ENCODE assay signal across 33 cellular contexts in the genomic region with DNA sequence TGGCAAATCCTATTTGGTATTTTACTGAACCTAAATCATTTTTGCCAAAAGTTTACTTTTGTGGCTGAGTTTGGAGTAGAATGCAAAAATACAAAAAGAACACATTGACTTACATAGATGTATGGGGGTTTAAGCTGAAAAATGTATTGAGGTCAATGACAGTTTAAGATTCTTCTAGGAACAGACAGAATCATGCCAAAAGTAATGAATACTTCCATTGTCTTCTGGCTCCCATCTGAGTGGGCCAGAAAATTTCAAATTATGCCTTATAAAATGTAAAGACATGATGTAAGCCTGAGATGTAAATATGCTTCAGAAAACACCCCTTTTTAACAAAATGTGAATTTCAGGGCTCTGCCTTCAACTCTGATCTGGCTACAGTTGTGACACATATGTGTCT.
"Had no signal": no experiment of that assay in that cellular context is flagged by ENCODE, and none has a peak within 500 bp of the region (broad histone marks: within the 10 kb centered on the region; RNA-seq: fewer than 3 reads in every experiment).

No MANE protein-coding gene starts in this region.

- H3K36me3 Mint-ChIP-seq: activated CD4-positive, alpha-beta memory T cell treated with anti-CD3 and anti-CD28 coated beads for 36 hours; activated naive CD8-positive, alpha-beta T cell treated with anti-CD3 and anti-CD28 coated beads for 36 hours had no signal

- H3K27ac Mint-ChIP-seq: activated B cell treated with CpG ODN at 0.5 μM for 24 hours; activated CD4-positive, alpha-beta memory T cell treated with anti-CD3 and anti-CD28 coated beads for 36 hours; activated CD4-positive, alpha-beta T cell treated with anti-CD3 and anti-CD28 coated beads, Interleukin-2, amount 10 ng/mL, durations not matched to agents 24 days and 14 days; activated CD8-positive, alpha-beta T cell treated with anti-CD3 and anti-CD28 coated beads for 36 hours; activated naive CD4-positive, alpha-beta T cell treated with anti-CD3 and anti-CD28 coated beads for 36 hours; activated naive CD4-positive, alpha-beta T cell treated with anti-CD3 and anti-CD28 coated beads, Interleukin-2, amount 50 U/mL, for 72 hours; activated naive CD8-positive, alpha-beta T cell treated with anti-CD3 and anti-CD28 coated beads for 36 hours; activated T-cell treated with anti-CD3 and anti-CD28 coated beads, Interleukin-2, amount 50 U/mL, for 72 hours; activated T-helper 1 cell treated with anti-CD3 and anti-CD28 coated beads, Interleukin-12 subunit alpha, Interleukin-12 subunit beta, Interleukin-2, Interleukin-4 antibody, amounts not matched to agents 30 ng/mL and 10 ng/mL and 1 ng/mL, durations not matched to agents 14 hours and 24 hours and 36 hours; activated T-helper 17 cell treated with anti-CD3 and anti-CD28 coated beads, Interleukin-2, amount 50 U/mL, for 72 hours; T-helper 1 cell treated with Interleukin-12 subunit alpha and Interleukin-12 subunit beta and Interleukin-4 antibody, amounts not matched to agents 30 μg/mL and 1 μg/mL, for 36 hours; T-helper 2 cell treated with Interferon-gamma antibody and Interleukin-4, amounts not matched to agents 5 μg/mL and 100 μg/mL, for 36 hours had no signal

- H3K4me3 Mint-ChIP-seq: activated B cell treated with CpG ODN at 0.5 μM for 24 hours; activated CD4-positive, alpha-beta memory T cell treated with anti-CD3 and anti-CD28 coated beads for 36 hours; activated CD4-positive, alpha-beta T cell treated with anti-CD3 and anti-CD28 coated beads, Interleukin-2, amount 10 ng/mL, durations not matched to agents 24 days and 14 days; activated CD8-positive, alpha-beta T cell treated with anti-CD3 and anti-CD28 coated beads for 36 hours; activated naive CD4-positive, alpha-beta T cell treated with anti-CD3 and anti-CD28 coated beads for 36 hours; activated naive CD8-positive, alpha-beta T cell treated with anti-CD3 and anti-CD28 coated beads for 36 hours; activated T-cell treated with anti-CD3 and anti-CD28 coated beads, Interleukin-2, amount 50 U/mL, for 4 hours; activated T-cell treated with anti-CD3 and anti-CD28 coated beads, Interleukin-2, amount 50 U/mL, for 72 hours; activated T-helper 1 cell treated with anti-CD3 and anti-CD28 coated beads, Interleukin-12 subunit alpha, Interleukin-12 subunit beta, Interleukin-2, Interleukin-4 antibody, amounts not matched to agents 30 ng/mL and 10 ng/mL and 1 ng/mL, durations not matched to agents 14 hours and 24 hours and 36 hours; activated T-helper 17 cell treated with anti-CD3 and anti-CD28 coated beads, Interleukin-2, amount 50 U/mL, for 72 hours; T-helper 1 cell treated with Interleukin-12 subunit alpha and Interleukin-12 subunit beta and Interleukin-4 antibody, amounts not matched to agents 30 μg/mL and 1 μg/mL, for 36 hours; T-helper 2 cell treated with Interferon-gamma antibody and Interleukin-4, amounts not matched to agents 5 μg/mL and 100 μg/mL, for 36 hours had no signal

- ATAC-seq: activated CD8-positive, alpha-beta T cell treated with anti-CD3 and anti-CD28 coated beads for 36 hours; activated naive CD4-positive, alpha-beta T cell treated with anti-CD3 and anti-CD28 coated beads, Interleukin-2, amount 50 U/mL, for 72 hours; activated T-cell treated with anti-CD3 and anti-CD28 coated beads, Interleukin-2, amount 50 U/mL, for 4 hours; activated T-cell treated with anti-CD3 and anti-CD28 coated beads, Interleukin-2, amount 50 U/mL, for 72 hours; activated T-helper 17 cell treated with anti-CD3 and anti-CD28 coated beads, Interleukin-2, amount 50 U/mL, for 72 hours; body of pancreas had no signal

- H3K9me3 Mint-ChIP-seq: activated CD4-positive, alpha-beta memory T cell treated with anti-CD3 and anti-CD28 coated beads for 36 hours; activated CD4-positive, alpha-beta T cell treated with anti-CD3 and anti-CD28 coated beads, Interleukin-2, amount 10 ng/mL, durations not matched to agents 24 days and 14 days had no signal

- H3K4me1 Mint-ChIP-seq: activated B cell treated with CpG ODN at 0.5 μM for 24 hours; activated CD4-positive, alpha-beta T cell treated with anti-CD3 and anti-CD28 coated beads, Interleukin-2, amount 10 ng/mL, durations not matched to agents 24 days and 14 days; activated naive CD8-positive, alpha-beta T cell treated with anti-CD3 and anti-CD28 coated beads for 36 hours; activated T-helper 17 cell treated with anti-CD3 and anti-CD28 coated beads, Interleukin-2, amount 50 U/mL, for 72 hours had no signal

- H3K27me3 Mint-ChIP-seq: activated B cell treated with CpG ODN at 0.5 μM for 24 hours; activated CD4-positive, alpha-beta memory T cell treated with anti-CD3 and anti-CD28 coated beads for 36 hours; activated CD4-positive, alpha-beta T cell treated with anti-CD3 and anti-CD28 coated beads, Interleukin-2, amount 10 ng/mL, durations not matched to agents 24 days and 14 days; activated CD8-positive, alpha-beta T cell treated with anti-CD3 and anti-CD28 coated beads for 36 hours; activated naive CD8-positive, alpha-beta T cell treated with anti-CD3 and anti-CD28 coated beads for 36 hours; activated T-helper 17 cell treated with anti-CD3 and anti-CD28 coated beads, Interleukin-2, amount 50 U/mL, for 72 hours had no signal

- DNase-seq: activated B cell treated with CpG ODN at 0.5 μM for 24 hours; activated CD4-positive, alpha-beta memory T cell treated with anti-CD3 and anti-CD28 coated beads for 36 hours; activated CD4-positive, alpha-beta T cell treated with anti-CD3 and anti-CD28 coated beads for 4 hours; activated CD4-positive, alpha-beta T cell treated with anti-CD3 and anti-CD28 coated beads, Interleukin-2, amount 10 ng/mL, durations not matched to agents 24 days and 14 days; activated CD4-positive, alpha-beta T cell treated with anti-CD3 and anti-CD28 coated beads, Interleukin-2, amount 50 U/mL, for 1 hour; activated CD4-positive, alpha-beta T cell treated with anti-CD3 and anti-CD28 coated beads, Interleukin-2, amount 50 U/mL, for 4 hours; activated CD4-positive, CD25-positive, alpha-beta regulatory T cell treated with anti-CD3 and anti-CD28 coated beads, Interleukin-2, amount 50 U/mL, for 72 hours; activated CD8-positive, alpha-beta memory T cell treated with anti-CD3 and anti-CD28 coated beads, Interleukin-2, amount 50 U/mL, for 4 hours; activated CD8-positive, alpha-beta T cell treated with anti-CD3 and anti-CD28 coated beads for 36 hours; activated effector memory CD4-positive, alpha-beta T cell treated with anti-CD3 and anti-CD28 coated beads, Interleukin-2, amount 50 U/mL, for 16 hours; activated gamma-delta T cell treated with Interleukin-2 at 50 U/mL for 16 hours; activated naive CD4-positive, alpha-beta T cell; activated naive CD4-positive, alpha-beta T cell treated with anti-CD3 and anti-CD28 coated beads for 36 hours; activated naive CD4-positive, alpha-beta T cell treated with anti-CD3 and anti-CD28 coated beads, Interleukin-2, amount 50 U/mL, for 16 hours; activated naive CD8-positive, alpha-beta T cell treated with anti-CD3 and anti-CD28 coated beads for 36 hours; activated T-cell treated with anti-CD3 and anti-CD28 coated beads for 4 hours; activated T-cell treated with anti-CD3 and anti-CD28 coated beads, Interleukin-2, amount 50 U/mL, for 1 hour; activated T-cell treated with anti-CD3 and anti-CD28 coated beads, Interleukin-2, amount 50 U/mL, for 4 hours; activated T-cell treated with anti-CD3 and anti-CD28 coated beads, Interleukin-2, amount 50 U/mL, for 72 hours; adrenal gland; amniotic stem cell; aorta; body of pancreas; brain microvascular endothelial cell; central memory CD4-positive, alpha-beta T cell; T-helper 1 cell; T-helper 2 cell; T-helper 9 cell had no signal
